11 cellular contexts compared by ENCODE assay signal in the genomic region with DNA sequence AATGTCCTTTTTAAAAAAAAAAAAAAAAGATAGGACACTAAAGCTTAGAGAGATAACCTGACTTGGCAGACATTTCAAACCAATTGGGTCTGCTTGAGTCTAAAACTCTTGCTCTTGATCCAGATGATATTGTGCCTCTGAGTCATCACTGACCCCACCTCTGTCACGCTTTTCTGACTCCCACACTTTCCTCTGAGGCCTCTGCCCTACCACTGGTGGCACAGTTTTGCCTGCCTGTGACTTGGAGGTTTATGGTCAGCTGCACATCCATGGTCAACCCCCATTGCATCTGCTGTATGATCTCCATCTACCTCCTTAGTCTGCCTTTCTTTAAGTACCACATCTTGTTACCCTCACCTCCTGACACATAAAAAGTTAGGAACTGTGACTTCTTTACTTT.
A peak's percentile ranks its signal among the peaks of the same experiment; 100 is the strongest.
DNase-seq lines count a peak whose midpoint lies in the region; ATAC-seq, FAIRE-seq and TF ChIP-seq lines count a peak whose summit lies in the region.
"Had no signal": no experiment of that assay in that cellular context is flagged by ENCODE, and none has a peak within 500 bp of the region (broad histone marks: within the 10 kb centered on the region; RNA-seq: fewer than 3 reads in every experiment).

No MANE protein-coding gene starts in this region.

- TF ChIP-seq CTCF in A549 (IDR thresholded peaks at IDR 0.05), result no peak

- no peak overlapping the region for H3K4me3 ChIP-seq in A549
- H3K4me3 ChIP-seq: SJSA1, skin epidermis had no signal

- no peak for FAIRE-seq in A549 (lab: Jason Lieb, UNC)

- ATAC-seq in A549, result no peak
- ATAC-seq in GM21360 (IDR thresholded peaks at IDR 0.05; ENCODE audit: unreplicated experiment), result peak; percentile 72

- H3K27ac ChIP-seq in A549, result no peak overlapping the region
- H3K27ac ChIP-seq: SJSA1 had no signal

- 26% methylated on average over 1 of the region's 1 CpG for WGBS in A549 (ENCODE audit: missing lambda C conversion rate)

- TF ChIP-seq RAD21 in A549 (conservative IDR thresholded peaks at IDR 0.05 in 1 of 2, IDR thresholded peaks at IDR 0.05 in 1 of 2), result no peak

- H3K9me3 ChIP-seq in A549, result no peaks in the 10 kb centered on the region
- H3K9me3 ChIP-seq: SJSA1 had no signal

- H3K4me1 ChIP-seq in A549, result peaks cover 25% of the 10 kb centered on the region; the same call in 2 of the 3 replicates
- H3K4me1 ChIP-seq: SJSA1 had no signal

- POLR2A ChIA-PET in A549 (lab: Yijun Ruan, JAX), result no interaction called here

- DNase-seq in A549 (ENCODE audit: low read depth in 1 of 2, low spot score in 1 of 2), result no peak
- peak; percentile 18 for DNase-seq in LoVo (ENCODE audit: low spot score)
- DNase-seq in foreskin melanocyte, result peak; percentile 25
- DNase-seq in NOMO-1 treated with dmso at 0.1 percent for 144 hours (lab: John Stamatoyannopoulos, UW; ENCODE audit: unreplicated experiment), result no peak
- no peak for DNase-seq in activated gamma-delta T cell (lab: John Stamatoyannopoulos, UW)
- no peak for DNase-seq in T-helper 9 cell
- DNase-seq in putamen (ENCODE audit: low spot score), result no peak
- DNase-seq: mesendoderm had no signal

- TF ChIP-seq EP300 in A549 (IDR thresholded peaks at IDR 0.05), result no peak

- peak overlapping the region; percentile 26; the same call in 2 of the 3 replicates for H3K4me2 ChIP-seq in A549

- no peak for TF ChIP-seq POLR2A in A549 (IDR thresholded peaks at IDR 0.05; ENCODE audit: low read length)

- CTCF ChIA-PET in A549 (lab: Yijun Ruan, JAX), result no interaction called here

TF ChIP-seq in A549, 52 proteins besides CTCF, POLR2A, EP300 and RAD21:
- TF ChIP-seq MAFK (IDR thresholded peaks at IDR 0.05; ENCODE audit: partially characterized antibody) (no peak), FOXS1 (CRISPR knock-in tag; IDR thresholded peaks at IDR 0.05) (no peak), KDM1A (IDR thresholded peaks at IDR 0.05; ENCODE audit: low read depth) (no peak), ZC3H11A (IDR thresholded peaks at IDR 0.05) (no peak), HMGXB4 (CRISPR knock-in tag; IDR thresholded peaks at IDR 0.05; ENCODE audit: borderline replicate concordance) (no peak), CBX8 (IDR thresholded peaks at IDR 0.05) (no peak), ZNF302 (CRISPR knock-in tag; IDR thresholded peaks at IDR 0.05) (no peak), SREBF2 (IDR thresholded peaks at IDR 0.05) (no peak), HDAC2 (IDR thresholded peaks at IDR 0.05) (no peak)

Comparison
In these comparisons a context has a peak if more than half of its experiments do, and no peak if none do; other contexts are left out.
1. DNase-seq: peak in LoVo (single experiment) and foreskin melanocyte (single experiment); none in A549 (0 of 2), NOMO-1 treated with dmso at 0.1 percent for 144 hours (single experiment), activated gamma-delta T cell (single experiment), T-helper 9 cell (single experiment) and putamen (single experiment).